7 cellular contexts compared by ENCODE assay signal in genomic region chr13:43785681-43786471, GRCh38. TPM values are rescaled to one million over a fixed set of nuclear protein-coding genes. Genes with fewer than 3 reads are reported as not detected.
A peak's percentile ranks its signal among the peaks of the same experiment; 100 is the strongest.
DNase-seq lines count a peak whose midpoint lies in the region; ATAC-seq and TF ChIP-seq lines count a peak whose summit lies in the region.

No MANE protein-coding gene starts in this region.

- H3K79me2 ChIP-seq in Loucy (ENCODE audit: insufficient read depth, low read length): no peaks in the 10 kb centered on the region

- no peaks in the 10 kb centered on the region for H3K9me3 Mint-ChIP-seq in activated CD4-positive, alpha-beta T cell treated with anti-CD3 and anti-CD28 coated beads, Interleukin-2, amount 10 ng/mL, durations not matched to agents 24 days and 14 days

- H3F3A ChIP-seq in Loucy (ENCODE audit: low read depth): peaks cover 8% of the 10 kb centered on the region; the same call in 1 of the 2 replicates

- peak overlapping the region; percentile 29 for H3K27ac ChIP-seq in suprapubic skin

- WGBS in suprapubic skin: under 1% methylated on average over 33 of the region's 75 CpGs

- H3K4me1 Mint-ChIP-seq in activated CD4-positive, alpha-beta T cell treated with anti-CD3 and anti-CD28 coated beads, Interleukin-2, amount 10 ng/mL, durations not matched to agents 24 days and 14 days: peaks cover 4% of the 10 kb centered on the region

- intact Hi-C loops in activated CD4-positive, alpha-beta T cell treated with anti-CD3 and anti-CD28 coated beads, Interleukin-2, amount 10 ng/mL, durations not matched to agents 24 days and 14 days (cut with micrococcal nuclease): no loop called here

- peaks cover 48% of the 10 kb centered on the region for H3K27me3 Mint-ChIP-seq in activated CD4-positive, alpha-beta T cell treated with anti-CD3 and anti-CD28 coated beads, Interleukin-2, amount 10 ng/mL, durations not matched to agents 24 days and 14 days

- no peak for TF ChIP-seq POLR2A in suprapubic skin (IDR thresholded peaks at IDR 0.05)

- no peak overlapping the region for H3K27ac Mint-ChIP-seq in activated CD4-positive, alpha-beta T cell treated with anti-CD3 and anti-CD28 coated beads, Interleukin-2, amount 10 ng/mL, durations not matched to agents 24 days and 14 days

- no peak overlapping the region for H3K9ac ChIP-seq in Loucy (ENCODE audit: low read depth, low read length, poor library complexity, severe bottlenecking)

- no peaks in the 10 kb centered on the region for H3K36me3 Mint-ChIP-seq in activated CD4-positive, alpha-beta T cell treated with anti-CD3 and anti-CD28 coated beads, Interleukin-2, amount 10 ng/mL, durations not matched to agents 24 days and 14 days (ENCODE audit: low read depth)

- H3K4me3 Mint-ChIP-seq in activated CD4-positive, alpha-beta T cell treated with anti-CD3 and anti-CD28 coated beads, Interleukin-2, amount 10 ng/mL, durations not matched to agents 24 days and 14 days: peak overlapping the region; percentile 83

- TF ChIP-seq CTCF in GM06990 (IDR thresholded peaks at IDR 0.05; ENCODE audit: insufficient read depth, low read length, poor library complexity, severe bottlenecking): no peak
- TF ChIP-seq CTCF in Loucy (conservative IDR thresholded peaks at IDR 0.05; ENCODE audit: low read length): no peak
- TF ChIP-seq CTCF in suprapubic skin (IDR thresholded peaks at IDR 0.05): no peak

- no peaks in the 10 kb centered on the region for H4K20me1 ChIP-seq in Loucy (ENCODE audit: insufficient read depth, low read length, poor library complexity, severe bottlenecking)

- ATAC-seq in esophagus mucosa (peak; percentile 62), HG02763 (IDR thresholded peaks at IDR 0.05; ENCODE audit: unreplicated experiment) (no peak)

- no peaks in the 10 kb centered on the region; the same call in 1 of the 2 replicates for H3K27me3 ChIP-seq in GM06990 (replicated peaks; ENCODE audit: control insufficient read depth, insufficient read depth, low read length)
- no peaks in the 10 kb centered on the region for H3K27me3 ChIP-seq in Loucy (ENCODE audit: insufficient read depth, low read length, poor library complexity, severe bottlenecking)
- peaks cover 12% of the 10 kb centered on the region for H3K27me3 ChIP-seq in suprapubic skin

- H3K4me3 ChIP-seq in GM06990 (replicated peaks; ENCODE audit: low read depth, low read length) (peak overlapping the region; percentile 67), Loucy (ENCODE audit: low read length, poor library complexity, severe bottlenecking) (peak overlapping the region; percentile 76), suprapubic skin (peak overlapping the region; percentile 75)

- H3K4me1 ChIP-seq in Loucy (ENCODE audit: insufficient read depth, low read length, poor library complexity, severe bottlenecking) (peaks cover 17% of the 10 kb centered on the region), suprapubic skin (peaks cover 28% of the 10 kb centered on the region)

- H3K9me3 ChIP-seq in Loucy (ENCODE audit: insufficient read depth, low read depth, low read length) (no peaks in the 10 kb centered on the region), suprapubic skin (no peaks in the 10 kb centered on the region)

- no peaks in the 10 kb centered on the region for H3K9me2 ChIP-seq in Loucy (replicated peaks; ENCODE audit: low read depth, low read length)

- no peak for TF ChIP-seq EP300 in suprapubic skin (IDR thresholded peaks at IDR 0.05)

- H3K36me3 ChIP-seq in GM06990 (ENCODE audit: control insufficient read depth, insufficient read depth, low read length) (no peaks in the 10 kb centered on the region), Loucy (ENCODE audit: insufficient read depth, low read length) (no peaks in the 10 kb centered on the region), suprapubic skin (no peaks in the 10 kb centered on the region)

- DNase-seq in GM06990 (ENCODE audit: extremely low read depth, insufficient read length): peak; percentile 40
- peak; percentile 67 for DNase-seq in activated CD4-positive, alpha-beta T cell treated with anti-CD3 and anti-CD28 coated beads, Interleukin-2, amount 10 ng/mL, durations not matched to agents 24 days and 14 days
- peak; percentile 90 for DNase-seq in mesenteric fat pad (ENCODE audit: low spot score)
- DNase-seq in suprapubic skin (ENCODE audit: low spot score in 2 of 2): peak; percentile 84

- peak overlapping the region; percentile 84 for H3K4me2 ChIP-seq in Loucy (ENCODE audit: low read depth, low read length, poor library complexity, severe bottlenecking)

- no peak overlapping the region for H2AFZ ChIP-seq in Loucy (ENCODE audit: low read length)

RNA-seq across cellular contexts. Expression of gene ENOX1, which starts 0.9 kb away (rescaled TPM):
- total RNA-seq in activated CD4-positive, alpha-beta T cell treated with anti-CD3 and anti-CD28 coated beads, Interleukin-2, amount 10 ng/mL, durations not matched to agents 24 days and 14 days: 0.07 and 0.14 TPM in 2 replicates
- total RNA-seq in esophagus mucosa (0.12 TPM), mesenteric fat pad (8.2 TPM), suprapubic skin (under 1 TPM; 0.25 to 0.52 (median 0.33) TPM)

Comparison
In these comparisons a context has a peak if more than half of its experiments do, and no peak if none do; other contexts are left out.
1. DNase-seq: peak in every context shown above with its lines; median percentile 90 in mesenteric fat pad; 84 in suprapubic skin; 67 in activated CD4-positive, alpha-beta T cell treated with anti-CD3 and anti-CD28 coated beads, Interleukin-2, amount 10 ng/mL, durations not matched to agents 24 days and 14 days; 40 in GM06990.